In the genomic region with DNA sequence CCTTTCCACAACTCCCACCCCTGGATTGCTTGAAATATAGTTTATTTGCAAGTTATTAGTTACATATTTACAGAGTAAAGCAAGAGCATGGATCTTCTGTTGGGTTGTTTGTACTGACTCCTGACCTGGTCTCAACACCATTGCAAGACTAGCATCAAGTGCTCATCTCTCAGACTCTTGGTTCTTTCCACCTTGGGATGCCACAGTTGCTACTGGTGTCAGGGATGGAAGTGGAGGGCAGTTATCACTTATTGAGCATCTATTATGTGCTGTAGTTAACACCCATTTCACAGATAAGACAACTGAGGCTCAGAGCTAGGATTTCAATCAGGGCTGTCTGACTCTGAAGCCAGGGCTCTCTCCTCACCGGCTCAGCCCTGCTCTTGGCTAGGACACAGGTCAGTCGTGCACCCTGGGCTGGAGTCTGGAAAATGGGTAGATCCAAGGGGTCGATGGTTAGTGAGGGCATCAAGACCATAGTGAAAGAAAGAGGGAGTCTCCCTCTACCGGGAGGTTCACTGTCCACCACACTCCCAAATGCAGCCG, we compare ENCODE assay signal across 8 cellular contexts. TPM values are rescaled to one million over a fixed set of nuclear protein-coding genes. Genes with fewer than 3 reads are reported as not detected.
DNase-seq lines count a peak whose midpoint lies in the region; ATAC-seq and TF ChIP-seq lines count a peak whose summit lies in the region.

No MANE protein-coding gene starts in this region.

- H3K9me3 Mint-ChIP-seq in activated T-cell treated with anti-CD3 and anti-CD28 coated beads, Interleukin-2, amount 50 U/mL, for 72 hours: no peaks in the 10 kb centered on the region

- no peak overlapping the region for H3K4me3 ChIP-seq in body of pancreas
- peak overlapping the region; percentile 21 to 24 for H3K4me3 ChIP-seq in left lung

- H3K36me3 Mint-ChIP-seq in activated T-cell treated with anti-CD3 and anti-CD28 coated beads, Interleukin-2, amount 50 U/mL, for 72 hours (ENCODE audit: insufficient read depth in 2 of 2): peaks cover 0 to 2% of the 10 kb centered on the region in 2 donors

- H3K9me3 ChIP-seq in body of pancreas: no peaks in the 10 kb centered on the region
- no peaks in the 10 kb centered on the region for H3K9me3 ChIP-seq in left lung

- ATAC-seq in activated T-cell treated with anti-CD3 and anti-CD28 coated beads, Interleukin-2, amount 50 U/mL, for 72 hours (replicated peaks in 1 of 2): no peak
- peak; percentile 14 for ATAC-seq in body of pancreas
- ATAC-seq in left lung: no peak

- H3K27me3 ChIP-seq in body of pancreas: no peaks in the 10 kb centered on the region
- peaks cover 5 to 50% of the 10 kb centered on the region in 2 donors for H3K27me3 ChIP-seq in left lung

- TF ChIP-seq CTCF in body of pancreas (IDR thresholded peaks at IDR 0.05) (no peak), left lung (IDR thresholded peaks at IDR 0.05) (no peak)

- WGBS in body of pancreas, 2 donors: 23 to 33% methylated on average over 5 of the region's 5 CpGs

- peaks cover 6% of the 10 kb centered on the region for H3K4me1 ChIP-seq in body of pancreas
- peaks cover 3 to 10% of the 10 kb centered on the region in 2 donors for H3K4me1 ChIP-seq in left lung

- H3K4me1 Mint-ChIP-seq in activated T-cell treated with anti-CD3 and anti-CD28 coated beads, Interleukin-2, amount 50 U/mL, for 72 hours (ENCODE audit: low read depth): peaks cover 7% of the 10 kb centered on the region

- H3K27ac ChIP-seq in body of pancreas (no peak overlapping the region), left lung (no peak overlapping the region), temporal lobe (ENCODE audit: low read depth, low read length) (peak overlapping the region; percentile 55)

- peaks cover 58% of the 10 kb centered on the region for H3K27me3 Mint-ChIP-seq in activated T-cell treated with anti-CD3 and anti-CD28 coated beads, Interleukin-2, amount 50 U/mL, for 72 hours (ENCODE audit: low read depth)

- peak overlapping the region; percentile 68 to 69 for H3K4me3 Mint-ChIP-seq in activated T-cell treated with anti-CD3 and anti-CD28 coated beads, Interleukin-2, amount 50 U/mL, for 72 hours

- H3K36me3 ChIP-seq in body of pancreas (replicated peaks in 1 of 2; ENCODE audit: insufficient read depth in 1 of 2, low read depth in 2 of 2) (no peaks in the 10 kb centered on the region), left lung (no peaks in the 10 kb centered on the region)

- no peak for DNase-seq in activated T-cell treated with anti-CD3 and anti-CD28 coated beads, Interleukin-2, amount 50 U/mL, for 72 hours
- DNase-seq in activated T-cell treated with anti-CD3 and anti-CD28 coated beads, Interleukin-2, amount 50 U/mL, for 48 hours: no peak
- DNase-seq in body of pancreas (no peak), left lung (no peak), activated gamma-delta T cell treated with Interleukin-2 at 50 U/mL for 16 hours (no peak), NK-92 (lab: John Stamatoyannopoulos, UW; ENCODE audit: unreplicated experiment) (no peak), NCI-H748 treated with DMSO at 0.1 percent for 48 hours (lab: John Stamatoyannopoulos, UW) (no peak)

- no peak for TF ChIP-seq POLR2A in body of pancreas (IDR thresholded peaks at IDR 0.05)

- intact Hi-C loops in body of pancreas (cut with DNase I): no loop called here
- intact Hi-C loops in left lung (cut with DNase I): no loop called here

- no peak overlapping the region for H3K27ac Mint-ChIP-seq in activated T-cell treated with anti-CD3 and anti-CD28 coated beads, Interleukin-2, amount 50 U/mL, for 72 hours

RNA-seq across cellular contexts. Expression of a gene that starts 0.6 kb away (rescaled TPM):
- total RNA-seq in activated T-cell treated with anti-CD3 and anti-CD28 coated beads, Interleukin-2, amount 50 U/mL, for 72 hours: under 1 TPM; 0.24 to 0.37 TPM
- total RNA-seq in body of pancreas (under 1 TPM in 1 of 2 donors, not detected in 1; 0.33 TPM), left lung (1 to 10 TPM; 2.4 to 2.9 TPM), temporal lobe (0.74 TPM)

Comparison
In these comparisons a context has a peak if more than half of its experiments do, and no peak if none do; other contexts are left out.
1. H3K4me3 ChIP-seq: peak in left lung (2 of 2); none in body of pancreas (0 of 2).